ENCODE assay signal across 15 cellular contexts in the genomic region with DNA sequence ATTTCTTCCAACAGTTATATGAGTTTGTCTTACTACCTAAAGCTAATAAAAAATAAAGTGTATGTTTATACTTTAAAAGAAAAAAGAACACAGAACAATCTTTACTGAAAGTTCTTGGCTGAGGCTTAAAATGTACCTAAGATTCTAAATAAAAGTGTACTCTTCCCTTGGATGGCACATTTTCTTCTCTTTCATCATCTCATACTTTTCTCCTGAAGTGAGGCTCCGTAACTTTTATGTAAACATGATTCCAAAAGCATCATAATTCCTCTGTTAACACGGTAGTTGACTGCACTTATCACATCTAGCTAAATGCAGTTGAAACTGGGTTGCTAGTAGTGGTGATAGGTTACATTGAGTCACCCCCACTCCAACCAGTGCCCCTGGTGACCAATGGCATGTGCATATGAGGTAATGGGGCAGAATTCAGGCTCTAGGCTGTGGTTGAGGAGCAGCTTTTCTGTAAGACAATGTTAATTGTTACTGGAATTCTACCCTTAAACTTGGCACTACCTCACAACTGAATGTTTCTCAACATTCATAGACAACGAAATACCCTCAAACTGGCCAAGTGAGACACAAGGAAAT. TPM values are rescaled to one million over a fixed set of nuclear protein-coding genes. Genes with fewer than 3 reads are reported as not detected.
DNase-seq lines count a peak whose midpoint lies in the region; TF ChIP-seq lines count a peak whose summit lies in the region.
"Had no signal": no experiment of that assay in that cellular context is flagged by ENCODE, and none has a peak within 500 bp of the region (broad histone marks: within the 10 kb centered on the region; RNA-seq: fewer than 3 reads in every experiment).

No MANE protein-coding gene starts in this region.

- H3K9me3 Mint-ChIP-seq in endothelial cell (ENCODE audit: unreplicated experiment), result no peaks in the 10 kb centered on the region
- H3K9me3 Mint-ChIP-seq: activated naive CD4-positive, alpha-beta T cell treated with anti-CD3 and anti-CD28 coated beads for 36 hours; CD8-positive, alpha-beta memory T cell; stimulated activated naive B cell treated with anti-CD40 and anti-IgM and Interleukin-4, amounts not matched to agents 10 μg/mL and 1 μg/mL and 100 μg/mL, for 72 hours had no signal

- H3K27me3 ChIP-seq in BJ (ENCODE audit: control insufficient read depth, insufficient read depth, low read length) (no peaks in the 10 kb centered on the region), MG63 (no peaks in the 10 kb centered on the region), osteoblast (ENCODE audit: insufficient read depth, low read length) (no peaks in the 10 kb centered on the region)

- H3K36me3 ChIP-seq in BJ (ENCODE audit: control insufficient read depth, insufficient read depth, low read length) (no peaks in the 10 kb centered on the region), MG63 (no peaks in the 10 kb centered on the region), osteoblast (ENCODE audit: insufficient read depth, low read length) (peaks cover 8% of the 10 kb centered on the region)

- no peaks in the 10 kb centered on the region for H3K27me3 Mint-ChIP-seq in endothelial cell (ENCODE audit: unreplicated experiment)
- H3K27me3 Mint-ChIP-seq: CD8-positive, alpha-beta memory T cell; stimulated activated naive B cell treated with anti-CD40 and anti-IgM and Interleukin-4, amounts not matched to agents 10 μg/mL and 1 μg/mL and 100 μg/mL, for 72 hours had no signal

- peaks cover 11% of the 10 kb centered on the region for H3K4me1 ChIP-seq in osteoblast (ENCODE audit: insufficient read depth, low read length)

- no peaks in the 10 kb centered on the region for H3K4me1 Mint-ChIP-seq in endothelial cell (ENCODE audit: unreplicated experiment)

- no peak overlapping the region for H2AFZ ChIP-seq in osteoblast (ENCODE audit: low read length)

- DNase-seq in BJ (ENCODE audit: low read depth) (peak; percentile 20), MG63 (peak; percentile 5), fibroblast of mammary gland (ENCODE audit: low read depth) (peak; percentile 28), osteoblast (ENCODE audit: insufficient read length, low spot score, missing footprints) (peak; percentile 50), RWPE1 (ENCODE audit: low spot score) (no peak), T-helper 1 cell (no peak), endothelial cell (ENCODE audit: low spot score) (no peak), DMS153 treated with DMSO at 0.1 percent for 48 hours (lab: John Stamatoyannopoulos, UW; ENCODE audit: unreplicated experiment) (no peak)
- DNase-seq: activated naive CD4-positive, alpha-beta T cell treated with anti-CD3 and anti-CD28 coated beads for 36 hours; CD8-positive, alpha-beta memory T cell; mucosa of descending colon; NCI-H146; SHP77 treated with DMSO at 0.1 percent for 48 hours; stimulated activated CD4-positive, alpha-beta T cell treated with anti-CD3 and anti-CD28 coated beads, Interleukin-4, amount 100 ng/mL, for 4 hours; stimulated activated naive B cell treated with anti-CD40 and anti-IgM and Interleukin-4, amounts not matched to agents 10 μg/mL and 1 μg/mL and 100 μg/mL, for 72 hours had no signal

- no peak overlapping the region for H3K4me3 ChIP-seq in BJ (ENCODE audit: low read depth, low read length)
- no peak overlapping the region for H3K4me3 ChIP-seq in MG63
- no peak overlapping the region for H3K4me3 ChIP-seq in fibroblast of mammary gland (ENCODE audit: control insufficient read depth, low read depth, low read length)
- no peak overlapping the region for H3K4me3 ChIP-seq in osteoblast (ENCODE audit: insufficient read depth, low read length)
- H3K4me3 ChIP-seq: mucosa of descending colon had no signal

- H3K27ac ChIP-seq in osteoblast (ENCODE audit: low read depth, low read length) (peak overlapping the region; percentile 60), RWPE1 (no peak overlapping the region)

- POLR2A ChIA-PET in BJ (lab: Charles Lee) (no interaction called here), RWPE1 (lab: Yijun Ruan, JAX; ENCODE audit: low non-redundant PET) (no interaction called here)

- H3K27ac Mint-ChIP-seq in endothelial cell (ENCODE audit: unreplicated experiment), result no peak overlapping the region
- H3K27ac Mint-ChIP-seq: activated naive CD4-positive, alpha-beta T cell treated with anti-CD3 and anti-CD28 coated beads for 36 hours; stimulated activated naive B cell treated with anti-CD40 and anti-IgM and Interleukin-4, amounts not matched to agents 10 μg/mL and 1 μg/mL and 100 μg/mL, for 72 hours had no signal

- H3K4me3 Mint-ChIP-seq in endothelial cell (ENCODE audit: unreplicated experiment), result no peak overlapping the region
- H3K4me3 Mint-ChIP-seq: activated naive CD4-positive, alpha-beta T cell treated with anti-CD3 and anti-CD28 coated beads for 36 hours; CD8-positive, alpha-beta memory T cell; stimulated activated naive B cell treated with anti-CD40 and anti-IgM and Interleukin-4, amounts not matched to agents 10 μg/mL and 1 μg/mL and 100 μg/mL, for 72 hours had no signal

- no peaks in the 10 kb centered on the region for H4K20me1 ChIP-seq in osteoblast (ENCODE audit: insufficient read depth, low read length)

- H3K79me2 ChIP-seq in osteoblast (ENCODE audit: insufficient read depth, low read length), result no peaks in the 10 kb centered on the region

- H3K4me2 ChIP-seq in osteoblast (ENCODE audit: insufficient read depth, low read length), result peak overlapping the region; percentile 0

- CTCF ChIA-PET in BJ (lab: Yijun Ruan, JAX), result no interaction called here
- CTCF ChIA-PET in RWPE1 (lab: Yijun Ruan, JAX), result no interaction called here

- TF ChIP-seq CTCF in BJ (IDR thresholded peaks at IDR 0.05; ENCODE audit: insufficient read depth, low read depth, low read length) (no peak), fibroblast of mammary gland (conservative IDR thresholded peaks at IDR 0.05; ENCODE audit: control insufficient read depth, insufficient read depth, low read depth, low read length) (no peak), osteoblast (IDR thresholded peaks at IDR 0.05; ENCODE audit: extremely low read depth, low read depth, low read length) (no peak), RWPE1 (conservative IDR thresholded peaks at IDR 0.05; ENCODE audit: low read depth) (no peak), endothelial cell (IDR thresholded peaks at IDR 0.05; ENCODE audit: unreplicated experiment) (no peak)

- H3K9me3 ChIP-seq in MG63, result no peaks in the 10 kb centered on the region
- H3K9me3 ChIP-seq in osteoblast (ENCODE audit: low read depth, low read length), result no peaks in the 10 kb centered on the region
- H3K9me3 ChIP-seq: mucosa of descending colon had no signal

- no peaks in the 10 kb centered on the region for H3K36me3 Mint-ChIP-seq in endothelial cell (ENCODE audit: low read depth, unreplicated experiment)

RNA-seq across cellular contexts. Expression of gene WASHC3, which starts 38.4 kb away (rescaled TPM):
- 34.5 and 66.9 TPM in 2 replicates for polyA plus RNA-seq in BJ (2011; rRNA removed)
- polyA minus RNA-seq in BJ (2011; rRNA and poly(A)+ RNA removed), result 11.8 and 16.9 TPM in 2 replicates
- total RNA-seq in MG63 (2014; rRNA removed; shearing (Covaris generic); ENCODE audit: low replicate concordance), result 42.6 and 46.2 TPM in 2 replicates
- total RNA-seq in osteoblast (113 and 136 TPM in 2 replicates), endothelial cell (ENCODE audit: unreplicated experiment) (19.7 TPM)

Comparison
In these comparisons a context has a peak if more than half of its experiments do, and no peak if none do; other contexts are left out.
1. DNase-seq: peak in BJ (single experiment), MG63 (single experiment), fibroblast of mammary gland (single experiment) and osteoblast (single experiment); none in RWPE1 (single experiment), T-helper 1 cell (0 of 5), endothelial cell (single experiment) and DMS153 treated with DMSO at 0.1 percent for 48 hours (single experiment).